In the genomic region with DNA sequence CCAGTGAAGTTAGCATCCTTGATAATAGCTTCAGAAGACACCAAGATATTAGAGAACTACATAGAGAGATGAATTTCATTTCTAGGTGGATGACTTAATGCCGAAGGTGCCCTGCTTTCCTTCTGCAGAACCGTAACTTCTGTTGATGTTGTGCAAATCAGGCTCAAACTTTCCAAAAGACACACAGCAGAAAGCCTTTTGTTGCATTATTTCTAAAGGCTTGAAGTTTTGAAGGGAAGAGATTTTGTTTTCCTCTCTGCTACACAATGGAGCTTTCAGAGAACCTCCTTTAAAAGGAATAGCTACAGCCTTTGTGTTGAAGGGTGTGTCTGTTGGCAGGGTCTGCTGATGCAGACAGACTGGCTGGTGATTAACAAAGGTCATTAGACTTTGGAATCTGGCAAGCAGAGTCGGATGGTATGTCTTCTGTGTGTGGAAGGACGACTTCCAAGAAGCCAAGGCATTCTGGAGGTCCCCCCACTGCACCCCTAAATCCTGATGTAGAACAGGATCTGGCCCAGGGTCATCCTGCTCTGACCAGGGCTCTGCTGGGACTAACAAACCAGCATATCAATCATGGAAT, we compare ENCODE assay signal across 8 cellular contexts. TPM values are rescaled to one million over a fixed set of nuclear protein-coding genes. Genes with fewer than 3 reads are reported as not detected.
DNase-seq lines count a peak whose midpoint lies in the region; ATAC-seq, FAIRE-seq and TF ChIP-seq lines count a peak whose summit lies in the region.

No MANE protein-coding gene starts in this region.

- no peak for TF ChIP-seq CTCF in bronchial epithelial cell (IDR thresholded peaks at IDR 0.05; ENCODE audit: insufficient read depth, low read length, severe bottlenecking)
- TF ChIP-seq CTCF in thyroid gland (IDR thresholded peaks at IDR 0.05) = no peak

- intact Hi-C loops in thyroid gland (cut with DNase I) = no loop called here

- TF ChIP-seq POLR2A in thyroid gland (IDR thresholded peaks at IDR 0.05) = no peak
- no peak for TF ChIP-seq POLR2A in GM18505 (IDR thresholded peaks at IDR 0.05; ENCODE audit: borderline replicate concordance, extremely low read depth, insufficient read depth, insufficient read length)

- DNase-seq in NCI-H2107 treated with DMSO at 0.1 percent for 48 hours (lab: John Stamatoyannopoulos, UW; ENCODE audit: unreplicated experiment) = peak; percentile 28
- DNase-seq in NCI-H2107 (lab: John Stamatoyannopoulos, UW) = no peak
- peak; percentile 47 for DNase-seq in bronchial epithelial cell (ENCODE audit: low read depth)
- DNase-seq in left kidney (ENCODE audit: low read depth, low spot score) = peak; percentile 55
- no peak for DNase-seq in thyroid gland
- no peak for DNase-seq in NCI-H774 (lab: John Stamatoyannopoulos, UW)
- no peak for DNase-seq in stimulated activated naive CD8-positive, alpha-beta T cell treated with anti-CD3 and anti-CD28 coated beads, Interleukin-15, Interleukin-2, amounts not matched to agents 100 U/mL and 50 U/mL, for 24 hours

- H3K27me3 ChIP-seq in bronchial epithelial cell (ENCODE audit: control insufficient read depth, insufficient read depth, low read length) (no peaks in the 10 kb centered on the region), thyroid gland (no peaks in the 10 kb centered on the region)

- WGBS in thyroid gland, 2 donors = 68% methylated on average over 4 of the region's 4 CpGs

- ATAC-seq in GM18505 (IDR thresholded peaks at IDR 0.05; ENCODE audit: unreplicated experiment) = no peak
- no peak for ATAC-seq in stimulated activated naive CD8-positive, alpha-beta T cell treated with anti-CD3 and anti-CD28 coated beads, Interleukin-15, Interleukin-2, amounts not matched to agents 100 U/mL and 50 U/mL, for 24 hours

- H3K4me3 ChIP-seq in bronchial epithelial cell (ENCODE audit: low read depth, low read length) = no peak overlapping the region
- no peak overlapping the region for H3K4me3 ChIP-seq in thyroid gland (replicated peaks in 1 of 3)

- peaks cover 44 to 54% of the 10 kb centered on the region in 2 donors for H3K4me1 ChIP-seq in thyroid gland

- H3K27ac ChIP-seq in thyroid gland = peak overlapping the region; percentile 96 to 99 (median 96)

- H3K9me3 ChIP-seq in thyroid gland = no peaks in the 10 kb centered on the region

- H3K36me3 ChIP-seq in bronchial epithelial cell (ENCODE audit: control insufficient read depth, insufficient read depth, low read length) = peaks cover 8% of the 10 kb centered on the region
- peaks cover 12 to 17% of the 10 kb centered on the region in 2 donors for H3K36me3 ChIP-seq in thyroid gland

- FAIRE-seq in bronchial epithelial cell (lab: Jason Lieb, UNC) = no peak

RNA-seq across cellular contexts. Expression of gene ZNF462, which starts 57.8 kb away (rescaled TPM):
- 8.2 and 8.3 TPM in 2 replicates for total RNA-seq in bronchial epithelial cell
- total RNA-seq in thyroid gland = 10 to 100 TPM; 33.3 to 60.4 (median 46.3) TPM

Comparison
In these comparisons a context has a peak if more than half of its experiments do, and no peak if none do; other contexts are left out.
1. DNase-seq: peak in NCI-H2107 treated with DMSO at 0.1 percent for 48 hours (single experiment), bronchial epithelial cell (single experiment) and left kidney (single experiment); none in NCI-H2107 (single experiment), thyroid gland (0 of 2), NCI-H774 (single experiment) and stimulated activated naive CD8-positive, alpha-beta T cell treated with anti-CD3 and anti-CD28 coated beads, Interleukin-15, Interleukin-2, amounts not matched to agents 100 U/mL and 50 U/mL, for 24 hours (single experiment).